Comparison of ENCODE assay signal across 36 cellular contexts in the genomic region with DNA sequence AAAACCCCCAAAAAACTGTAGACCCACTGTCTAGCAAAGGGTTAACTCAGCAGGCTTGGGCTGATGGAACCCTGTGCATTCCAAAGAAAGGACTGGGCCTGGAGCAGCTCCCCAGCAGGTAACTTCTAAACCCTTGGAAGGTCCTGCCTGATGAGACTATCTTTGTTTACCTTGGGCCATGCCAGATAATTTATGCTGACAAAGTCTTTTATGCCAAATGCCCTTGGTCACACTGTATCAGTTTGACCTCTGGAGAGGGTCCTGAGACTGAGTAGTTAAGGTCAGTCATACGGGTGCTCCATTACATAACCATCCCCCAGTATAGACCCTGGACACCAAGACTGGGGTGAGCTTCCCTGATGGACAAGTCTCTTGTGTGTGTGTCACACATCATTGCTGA.
"Had no signal": no experiment of that assay in that cellular context is flagged by ENCODE, and none has a peak within 500 bp of the region (broad histone marks: within the 10 kb centered on the region; RNA-seq: fewer than 3 reads in every experiment).

No MANE protein-coding gene starts in this region.

- H3K4me1 Mint-ChIP-seq: activated B cell treated with CpG ODN at 0.5 μM for 24 hours; activated CD4-positive, alpha-beta T cell treated with anti-CD3 and anti-CD28 coated beads, Interleukin-2, amount 10 ng/mL, durations not matched to agents 24 days and 14 days; activated naive CD8-positive, alpha-beta T cell treated with anti-CD3 and anti-CD28 coated beads for 36 hours; activated T-helper 17 cell treated with anti-CD3 and anti-CD28 coated beads, Interleukin-2, amount 50 U/mL, for 72 hours had no signal

- H3K27me3 ChIP-seq: adrenal gland, body of pancreas, breast epithelium had no signal

- H3K36me3 ChIP-seq: adrenal gland, brain microvascular endothelial cell, breast epithelium had no signal

- H3K9me3 Mint-ChIP-seq: activated CD4-positive, alpha-beta memory T cell treated with anti-CD3 and anti-CD28 coated beads for 36 hours; activated CD4-positive, alpha-beta T cell treated with anti-CD3 and anti-CD28 coated beads, Interleukin-2, amount 10 ng/mL, durations not matched to agents 24 days and 14 days; activated CD8-positive, alpha-beta T cell treated with anti-CD3 and anti-CD28 coated beads for 36 hours; activated naive CD4-positive, alpha-beta T cell treated with anti-CD3 and anti-CD28 coated beads for 36 hours; activated naive CD8-positive, alpha-beta T cell treated with anti-CD3 and anti-CD28 coated beads for 36 hours; activated T-helper 1 cell treated with anti-CD3 and anti-CD28 coated beads, Interleukin-12 subunit alpha, Interleukin-12 subunit beta, Interleukin-2, Interleukin-4 antibody, amounts not matched to agents 30 ng/mL and 10 ng/mL and 1 ng/mL, durations not matched to agents 14 hours and 24 hours and 36 hours; activated T-helper 17 cell treated with anti-CD3 and anti-CD28 coated beads, Interleukin-2, amount 50 U/mL, for 72 hours; T-helper 1 cell treated with Interleukin-12 subunit alpha and Interleukin-12 subunit beta and Interleukin-4 antibody, amounts not matched to agents 30 μg/mL and 1 μg/mL, for 36 hours; T-helper 2 cell treated with Interferon-gamma antibody and Interleukin-4, amounts not matched to agents 5 μg/mL and 100 μg/mL, for 36 hours had no signal

- H3K4me3 ChIP-seq: adrenal gland, body of pancreas, breast epithelium had no signal

- DNase-seq: activated B cell treated with CpG ODN at 0.5 μM for 24 hours; activated CD4-positive, alpha-beta memory T cell treated with anti-CD3 and anti-CD28 coated beads for 36 hours; activated CD4-positive, alpha-beta T cell treated with anti-CD3 and anti-CD28 coated beads for 4 hours; activated CD4-positive, alpha-beta T cell treated with anti-CD3 and anti-CD28 coated beads, Interleukin-2, amount 10 ng/mL, durations not matched to agents 24 days and 14 days; activated CD4-positive, alpha-beta T cell treated with anti-CD3 and anti-CD28 coated beads, Interleukin-2, amount 50 U/mL, for 1 hour; activated CD4-positive, alpha-beta T cell treated with anti-CD3 and anti-CD28 coated beads, Interleukin-2, amount 50 U/mL, for 4 hours; activated CD4-positive, CD25-positive, alpha-beta regulatory T cell treated with anti-CD3 and anti-CD28 coated beads, Interleukin-2, amount 50 U/mL, for 72 hours; activated CD8-positive, alpha-beta memory T cell treated with anti-CD3 and anti-CD28 coated beads, Interleukin-2, amount 50 U/mL, for 4 hours; activated CD8-positive, alpha-beta T cell treated with anti-CD3 and anti-CD28 coated beads for 36 hours; activated effector memory CD4-positive, alpha-beta T cell treated with anti-CD3 and anti-CD28 coated beads, Interleukin-2, amount 50 U/mL, for 16 hours; activated gamma-delta T cell treated with Interleukin-2 at 50 U/mL for 16 hours; activated naive CD4-positive, alpha-beta T cell; activated naive CD4-positive, alpha-beta T cell treated with anti-CD3 and anti-CD28 coated beads for 36 hours; activated naive CD4-positive, alpha-beta T cell treated with anti-CD3 and anti-CD28 coated beads, Interleukin-2, amount 50 U/mL, for 16 hours; activated naive CD8-positive, alpha-beta T cell treated with anti-CD3 and anti-CD28 coated beads for 36 hours; activated T-cell treated with anti-CD3 and anti-CD28 coated beads for 4 hours; activated T-cell treated with anti-CD3 and anti-CD28 coated beads, Interleukin-2, amount 50 U/mL, for 1 hour; activated T-cell treated with anti-CD3 and anti-CD28 coated beads, Interleukin-2, amount 50 U/mL, for 4 hours; activated T-cell treated with anti-CD3 and anti-CD28 coated beads, Interleukin-2, amount 50 U/mL, for 72 hours; adrenal gland; amniotic stem cell; aorta; body of pancreas; brain microvascular endothelial cell; central memory CD4-positive, alpha-beta T cell; T-helper 2 cell; T-helper 9 cell had no signal

- H3K9me3 ChIP-seq: adrenal gland, body of pancreas, breast epithelium had no signal

- H3K27me3 Mint-ChIP-seq: activated naive CD8-positive, alpha-beta T cell treated with anti-CD3 and anti-CD28 coated beads for 36 hours had no signal

- ATAC-seq: activated CD8-positive, alpha-beta T cell treated with anti-CD3 and anti-CD28 coated beads for 36 hours; activated naive CD4-positive, alpha-beta T cell treated with anti-CD3 and anti-CD28 coated beads, Interleukin-2, amount 50 U/mL, for 72 hours; activated T-cell treated with anti-CD3 and anti-CD28 coated beads, Interleukin-2, amount 50 U/mL, for 4 hours; activated T-cell treated with anti-CD3 and anti-CD28 coated beads, Interleukin-2, amount 50 U/mL, for 72 hours; activated T-helper 17 cell treated with anti-CD3 and anti-CD28 coated beads, Interleukin-2, amount 50 U/mL, for 72 hours; body of pancreas had no signal

- H3K36me3 Mint-ChIP-seq: activated CD4-positive, alpha-beta memory T cell treated with anti-CD3 and anti-CD28 coated beads for 36 hours; activated naive CD4-positive, alpha-beta T cell treated with anti-CD3 and anti-CD28 coated beads, Interleukin-2, amount 50 U/mL, for 72 hours; activated naive CD8-positive, alpha-beta T cell treated with anti-CD3 and anti-CD28 coated beads for 36 hours had no signal

- H3K4me1 ChIP-seq: adrenal gland, body of pancreas, breast epithelium had no signal

- FAIRE-seq: astrocyte, TTC549 had no signal

- H3K27ac ChIP-seq: adrenal gland, body of pancreas, brain microvascular endothelial cell, breast epithelium, VCaP had no signal

- H3K4me3 Mint-ChIP-seq: activated B cell treated with CpG ODN at 0.5 μM for 24 hours; activated CD4-positive, alpha-beta memory T cell treated with anti-CD3 and anti-CD28 coated beads for 36 hours; activated CD4-positive, alpha-beta T cell treated with anti-CD3 and anti-CD28 coated beads, Interleukin-2, amount 10 ng/mL, durations not matched to agents 24 days and 14 days; activated CD8-positive, alpha-beta T cell treated with anti-CD3 and anti-CD28 coated beads for 36 hours; activated naive CD4-positive, alpha-beta T cell treated with anti-CD3 and anti-CD28 coated beads for 36 hours; activated naive CD8-positive, alpha-beta T cell treated with anti-CD3 and anti-CD28 coated beads for 36 hours; activated T-cell treated with anti-CD3 and anti-CD28 coated beads, Interleukin-2, amount 50 U/mL, for 4 hours; activated T-cell treated with anti-CD3 and anti-CD28 coated beads, Interleukin-2, amount 50 U/mL, for 72 hours; activated T-helper 1 cell treated with anti-CD3 and anti-CD28 coated beads, Interleukin-12 subunit alpha, Interleukin-12 subunit beta, Interleukin-2, Interleukin-4 antibody, amounts not matched to agents 30 ng/mL and 10 ng/mL and 1 ng/mL, durations not matched to agents 14 hours and 24 hours and 36 hours; activated T-helper 17 cell treated with anti-CD3 and anti-CD28 coated beads, Interleukin-2, amount 50 U/mL, for 72 hours; T-helper 1 cell treated with Interleukin-12 subunit alpha and Interleukin-12 subunit beta and Interleukin-4 antibody, amounts not matched to agents 30 μg/mL and 1 μg/mL, for 36 hours; T-helper 2 cell treated with Interferon-gamma antibody and Interleukin-4, amounts not matched to agents 5 μg/mL and 100 μg/mL, for 36 hours had no signal

- H3K27ac Mint-ChIP-seq: activated B cell treated with CpG ODN at 0.5 μM for 24 hours; activated CD4-positive, alpha-beta memory T cell treated with anti-CD3 and anti-CD28 coated beads for 36 hours; activated CD4-positive, alpha-beta T cell treated with anti-CD3 and anti-CD28 coated beads, Interleukin-2, amount 10 ng/mL, durations not matched to agents 24 days and 14 days; activated CD8-positive, alpha-beta T cell treated with anti-CD3 and anti-CD28 coated beads for 36 hours; activated naive CD4-positive, alpha-beta T cell treated with anti-CD3 and anti-CD28 coated beads for 36 hours; activated naive CD4-positive, alpha-beta T cell treated with anti-CD3 and anti-CD28 coated beads, Interleukin-2, amount 50 U/mL, for 72 hours; activated naive CD8-positive, alpha-beta T cell treated with anti-CD3 and anti-CD28 coated beads for 36 hours; activated T-cell treated with anti-CD3 and anti-CD28 coated beads, Interleukin-2, amount 50 U/mL, for 72 hours; activated T-helper 1 cell treated with anti-CD3 and anti-CD28 coated beads, Interleukin-12 subunit alpha, Interleukin-12 subunit beta, Interleukin-2, Interleukin-4 antibody, amounts not matched to agents 30 ng/mL and 10 ng/mL and 1 ng/mL, durations not matched to agents 14 hours and 24 hours and 36 hours; activated T-helper 17 cell treated with anti-CD3 and anti-CD28 coated beads, Interleukin-2, amount 50 U/mL, for 72 hours; T-helper 1 cell treated with Interleukin-12 subunit alpha and Interleukin-12 subunit beta and Interleukin-4 antibody, amounts not matched to agents 30 μg/mL and 1 μg/mL, for 36 hours; T-helper 2 cell treated with Interferon-gamma antibody and Interleukin-4, amounts not matched to agents 5 μg/mL and 100 μg/mL, for 36 hours had no signal
